Comparison of ENCODE assay signal across 16 cellular contexts in the genomic region with DNA sequence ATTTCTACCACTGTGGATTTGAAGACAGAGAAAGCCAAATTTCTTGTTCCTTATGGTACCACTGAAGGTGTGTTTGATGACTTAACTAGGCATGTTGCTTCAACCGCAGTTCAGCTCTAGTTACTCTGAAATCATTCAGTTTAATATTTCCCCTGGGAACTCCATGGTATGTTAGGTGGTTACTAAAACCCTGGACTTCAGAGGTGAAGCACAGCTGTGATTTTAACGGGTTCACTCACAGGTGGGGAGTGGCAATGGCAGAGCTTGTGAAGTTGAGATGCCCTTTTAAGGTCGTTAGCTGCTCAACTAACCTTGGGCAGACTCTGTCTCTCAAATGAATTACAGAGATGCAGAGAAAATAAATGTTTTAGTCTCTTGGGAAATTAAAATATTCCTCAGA.
"Had no signal": no experiment of that assay in that cellular context is flagged by ENCODE, and none has a peak within 500 bp of the region (broad histone marks: within the 10 kb centered on the region; RNA-seq: fewer than 3 reads in every experiment).

No MANE protein-coding gene starts in this region.

- H3K27ac ChIP-seq: esophagus squamous epithelium, left lung, thoracic aorta had no signal

- DNase-seq: activated CD4-positive, alpha-beta T cell treated with anti-CD3 and anti-CD28 coated beads, Interleukin-2, amount 10 ng/mL, durations not matched to agents 7 days and 5 days; activated CD4-positive, CD25-positive, alpha-beta regulatory T cell; activated CD8-positive, alpha-beta memory T cell treated with anti-CD3 and anti-CD28 coated beads for 24 hours; activated naive CD4-positive, alpha-beta T cell treated with Interleukin-2 at 50 U/mL for 16 hours; activated naive CD8-positive, alpha-beta T cell treated with anti-CD3 and anti-CD28 coated beads, Interleukin-2, amount 50 U/mL, for 24 hours; esophagus squamous epithelium; foreskin fibroblast; left lung; occipital lobe; stimulated activated CD4-positive, alpha-beta T cell treated with anti-CD3 and anti-CD28 coated beads, Interleukin-4, amount 100 ng/mL, for 1 hour; stimulated activated CD8-positive, alpha-beta memory T cell treated with anti-CD3 and anti-CD28 coated beads, Interleukin-4, amount 100 ng/mL, for 48 hours had no signal

- H3K4me1 ChIP-seq: esophagus squamous epithelium, left lung had no signal

- H3K9me3 ChIP-seq: esophagus squamous epithelium, left lung, thoracic aorta had no signal

- H3K27me3 ChIP-seq: esophagus squamous epithelium, left lung had no signal

- H3K36me3 ChIP-seq: esophagus squamous epithelium, left lung, thoracic aorta had no signal

- FAIRE-seq: astrocyte, colon, TTC549 had no signal

- ATAC-seq: activated naive CD8-positive, alpha-beta T cell treated with anti-CD3 and anti-CD28 coated beads, Interleukin-2, amount 50 U/mL, for 24 hours; left lung; natural killer cell treated with Interleukin-12 subunit alpha and Interleukin-12 subunit beta and Interleukin-15 and Interleukin-18, amount 100 ng/mL, for 72 hours had no signal

- H3K4me3 ChIP-seq: esophagus squamous epithelium, left lung, thoracic aorta had no signal
